ENCODE assay signal across 8 cellular contexts in the genomic region with DNA sequence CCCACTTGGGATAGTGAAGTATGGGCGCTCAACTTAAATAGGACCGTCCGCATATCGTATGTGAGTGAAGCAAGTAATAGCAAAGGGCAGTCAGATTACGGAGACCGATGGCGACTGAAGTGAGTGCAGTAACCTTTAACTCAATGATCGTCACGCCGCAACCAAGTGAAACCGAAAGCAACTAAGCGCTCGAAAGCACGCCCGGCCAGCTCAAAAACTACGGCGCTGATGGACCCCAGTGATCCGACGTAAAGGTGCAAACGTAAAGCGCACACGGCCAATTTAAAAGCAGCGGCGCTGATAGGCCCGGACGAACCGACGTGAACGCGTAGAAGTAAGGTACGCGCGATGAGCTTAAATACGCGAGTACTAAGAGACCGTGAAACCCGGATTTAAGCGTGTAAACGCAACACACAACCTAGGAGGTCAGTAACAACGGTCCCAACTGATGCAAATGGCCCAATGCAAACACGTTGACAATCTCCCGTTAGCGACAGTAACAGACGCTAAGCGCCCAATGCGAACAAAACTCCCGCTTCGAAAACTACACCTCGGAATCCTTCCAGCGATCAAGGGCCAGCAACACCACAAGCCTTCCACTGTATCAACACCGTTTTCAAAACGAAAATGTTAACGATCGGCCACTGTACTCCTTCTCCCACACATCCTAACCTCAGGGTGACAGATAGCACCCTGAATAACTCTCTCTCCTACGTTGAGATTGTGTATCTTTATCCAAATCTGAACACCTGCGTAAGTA. TPM values are rescaled to one million over a fixed set of nuclear protein-coding genes. Genes with fewer than 3 reads are reported as not detected.
DNase-seq lines count a peak whose midpoint lies in the region; ATAC-seq and TF ChIP-seq lines count a peak whose summit lies in the region.

No MANE protein-coding gene starts in this region.

- no peaks in the 10 kb centered on the region for H3K36me3 ChIP-seq in BJ (ENCODE audit: control insufficient read depth, insufficient read depth, low read length)
- H3K36me3 ChIP-seq in endocrine pancreas (ENCODE audit: control insufficient read depth, insufficient read depth, low read length): no peaks in the 10 kb centered on the region
- no peaks in the 10 kb centered on the region for H3K36me3 ChIP-seq in mesodermal cell (ENCODE audit: control insufficient read depth, insufficient read depth, low read length)

- H3K4me1 ChIP-seq in endocrine pancreas (ENCODE audit: control insufficient read depth, insufficient read depth, low read length): no peaks in the 10 kb centered on the region
- peaks cover 5% of the 10 kb centered on the region for H3K4me1 ChIP-seq in mesodermal cell (ENCODE audit: control insufficient read depth, insufficient read depth, low read length, poor library complexity, severe bottlenecking)

- H3K4me3 ChIP-seq in BJ (ENCODE audit: low read depth, low read length): peak overlapping the region; percentile 51
- H3K4me3 ChIP-seq in endocrine pancreas (ENCODE audit: control insufficient read depth, insufficient read depth, low read length): peak overlapping the region; percentile 78
- peak overlapping the region; percentile 40 for H3K4me3 ChIP-seq in mesodermal cell (ENCODE audit: extremely low read depth, insufficient read depth, low read length, poor library complexity, severe bottlenecking)

- CTCF ChIA-PET in BJ (lab: Yijun Ruan, JAX): interaction anchor here (0.9 to 2.3 kb wide), 5 partner anchors 22 to 123 kb away, joined by 3 to 9 read pairs (median 4); a partner anchor contains a TSS

- WGBS in mesodermal cell (ENCODE audit: insufficient coverage in 2 of 2), 2 experiments: 4 to 8% methylated on average over 53 to 54 of the region's 56 CpGs

- DNase-seq in BJ (ENCODE audit: low read depth) (peak; percentile 89), HPDE6-E6E7 (ENCODE audit: extremely low spot score) (peak; percentile 66), NOMO-1 treated with DMSO at 0.1 percent for 48 hours (lab: John Stamatoyannopoulos, UW; ENCODE audit: unreplicated experiment) (peak; percentile 93)
- peak; percentile 96 for DNase-seq in activated CD8-positive, alpha-beta memory T cell treated with anti-CD3 and anti-CD28 coated beads, Interleukin-2, amount 50 U/mL, for 1 hour (ENCODE audit: extremely low read depth)
- DNase-seq in stimulated activated CD8-positive, alpha-beta memory T cell treated with anti-CD3 and anti-CD28 coated beads, Interleukin-15, amount 100 ng/mL, for 24 hours (ENCODE audit: low read depth): peak; percentile 66

- ATAC-seq in GM19372 (IDR thresholded peaks at IDR 0.05; ENCODE audit: low read depth, unreplicated experiment): peak; percentile 75

- H3K27ac ChIP-seq in mesodermal cell (ENCODE audit: low read depth, low read length, severe bottlenecking): peak overlapping the region; percentile 100

- H3K9ac ChIP-seq in endocrine pancreas (ENCODE audit: control insufficient read depth, insufficient read depth, low read length): peak overlapping the region; percentile 11

- no peaks in the 10 kb centered on the region for H3K9me3 ChIP-seq in endocrine pancreas (ENCODE audit: control insufficient read depth, low read length)
- H3K9me3 ChIP-seq in mesodermal cell (ENCODE audit: control insufficient read depth, low read length): no peaks in the 10 kb centered on the region

- H3K27me3 ChIP-seq in BJ (ENCODE audit: control insufficient read depth, insufficient read depth, low read length) (no peaks in the 10 kb centered on the region), endocrine pancreas (ENCODE audit: control insufficient read depth, insufficient read depth, low read length) (no peaks in the 10 kb centered on the region)

- no peak for TF ChIP-seq CTCF in BJ (IDR thresholded peaks at IDR 0.05; ENCODE audit: insufficient read depth, low read depth, low read length)

- POLR2A ChIA-PET in BJ (lab: Charles Lee): interaction anchor here (0.5 to 2.0 kb wide), 10 partner anchors 8 to 363 kb away, joined by 3 to 19 read pairs (median 7); a partner anchor contains a TSS

RNA-seq across cellular contexts. Expression of a gene that starts 37.9 kb away (rescaled TPM):
- 29.1 and 33.8 TPM in 2 replicates for polyA plus RNA-seq in BJ (2011; rRNA removed)
- polyA minus RNA-seq in BJ (2011; rRNA and poly(A)+ RNA removed): 17.0 and 25.6 TPM in 2 replicates
- polyA plus RNA-seq in mesodermal cell (2013, experiment 1 of 2): 36.6 TPM
- 32.4 TPM for polyA plus RNA-seq in mesodermal cell (2013, experiment 2 of 2)

Comparison
In these comparisons a context has a peak if more than half of its experiments do, and no peak if none do; other contexts are left out.
1. Peak in every context shown above with its lines: DNase-seq, ATAC-seq, H3K4me3 ChIP-seq and H3K27ac ChIP-seq.